Comparison of ENCODE assay signal across 1 cellular context in the genomic region with DNA sequence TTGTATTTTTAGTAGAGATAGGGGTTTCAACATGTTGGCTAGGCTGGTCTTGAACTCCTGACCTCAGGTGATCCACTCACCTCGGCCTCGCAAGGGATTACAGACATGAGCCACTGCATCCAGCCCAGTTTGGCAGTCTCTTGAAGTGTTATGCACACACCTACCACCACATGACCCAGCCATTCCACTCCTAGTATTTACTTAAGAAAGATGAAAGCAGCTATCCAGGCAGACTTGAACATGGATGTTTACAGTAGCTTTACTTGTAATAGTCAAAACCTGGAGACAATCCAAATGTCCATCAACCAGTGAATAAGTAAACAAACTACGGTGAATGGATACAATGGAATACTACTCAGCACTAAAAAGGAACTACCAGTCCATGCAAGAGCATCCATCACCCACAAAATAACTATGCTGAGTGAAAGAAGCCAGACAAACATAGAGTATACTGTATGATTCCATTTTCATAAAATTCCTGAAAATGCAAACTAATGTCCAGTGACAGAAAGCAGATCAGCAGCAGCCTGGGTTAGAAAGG.
TF ChIP-seq lines count a peak whose summit lies in the region.

No MANE protein-coding gene starts in this region.

TF ChIP-seq in HepG2, 621 proteins besides CTCF, POLR2A, EP300 and RAD21 (continued from another document and continues in another):
- TF ChIP-seq, protein P1, sequence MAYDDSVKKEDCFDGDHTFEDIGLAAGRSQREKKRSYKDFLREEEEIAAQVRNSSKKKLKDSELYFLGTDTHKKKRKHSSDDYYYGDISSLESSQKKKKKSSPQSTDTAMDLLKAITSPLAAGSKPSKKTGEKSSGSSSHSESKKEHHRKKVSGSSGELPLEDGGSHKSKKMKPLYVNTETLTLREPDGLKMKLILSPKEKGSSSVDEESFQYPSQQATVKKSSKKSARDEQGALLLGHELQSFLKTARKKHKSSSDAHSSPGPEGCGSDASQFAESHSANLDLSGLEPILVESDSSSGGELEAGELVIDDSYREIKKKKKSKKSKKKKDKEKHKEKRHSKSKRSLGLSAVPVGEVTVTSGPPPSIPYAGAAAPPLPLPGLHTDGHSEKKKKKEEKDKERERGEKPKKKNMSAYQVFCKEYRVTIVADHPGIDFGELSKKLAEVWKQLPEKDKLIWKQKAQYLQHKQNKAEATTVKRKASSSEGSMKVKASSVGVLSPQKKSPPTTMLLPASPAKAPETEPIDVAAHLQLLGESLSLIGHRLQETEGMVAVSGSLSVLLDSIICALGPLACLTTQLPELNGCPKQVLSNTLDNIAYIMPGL (CRISPR knock-in tag; IDR thresholded peaks at IDR 0.05; ENCODE audit: borderline replicate concordance in 1 of 2, low read depth in 1 of 2): 0 out of 4 replicates have a peak, but pooled peaks have one; percentile 29 to 53
- TF ChIP-seq HMG20A (CRISPR knock-in tag; IDR thresholded peaks at IDR 0.05; ENCODE audit: borderline replicate concordance): peak; percentile 99
- TF ChIP-seq, protein P2, sequence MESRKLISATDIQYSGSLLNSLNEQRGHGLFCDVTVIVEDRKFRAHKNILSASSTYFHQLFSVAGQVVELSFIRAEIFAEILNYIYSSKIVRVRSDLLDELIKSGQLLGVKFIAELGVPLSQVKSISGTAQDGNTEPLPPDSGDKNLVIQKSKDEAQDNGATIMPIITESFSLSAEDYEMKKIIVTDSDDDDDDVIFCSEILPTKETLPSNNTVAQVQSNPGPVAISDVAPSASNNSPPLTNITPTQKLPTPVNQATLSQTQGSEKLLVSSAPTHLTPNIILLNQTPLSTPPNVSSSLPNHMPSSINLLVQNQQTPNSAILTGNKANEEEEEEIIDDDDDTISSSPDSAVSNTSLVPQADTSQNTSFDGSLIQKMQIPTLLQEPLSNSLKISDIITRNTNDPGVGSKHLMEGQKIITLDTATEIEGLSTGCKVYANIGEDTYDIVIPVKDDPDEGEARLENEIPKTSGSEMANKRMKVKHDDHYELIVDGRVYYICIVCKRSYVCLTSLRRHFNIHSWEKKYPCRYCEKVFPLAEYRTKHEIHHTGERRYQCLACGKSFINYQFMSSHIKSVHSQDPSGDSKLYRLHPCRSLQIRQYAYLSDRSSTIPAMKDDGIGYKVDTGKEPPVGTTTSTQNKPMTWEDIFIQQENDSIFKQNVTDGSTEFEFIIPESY (CRISPR knock-in tag; IDR thresholded peaks at IDR 0.05): peak; percentile 68; the same call in 1 of the 2 replicates
- TF ChIP-seq, protein P3, sequence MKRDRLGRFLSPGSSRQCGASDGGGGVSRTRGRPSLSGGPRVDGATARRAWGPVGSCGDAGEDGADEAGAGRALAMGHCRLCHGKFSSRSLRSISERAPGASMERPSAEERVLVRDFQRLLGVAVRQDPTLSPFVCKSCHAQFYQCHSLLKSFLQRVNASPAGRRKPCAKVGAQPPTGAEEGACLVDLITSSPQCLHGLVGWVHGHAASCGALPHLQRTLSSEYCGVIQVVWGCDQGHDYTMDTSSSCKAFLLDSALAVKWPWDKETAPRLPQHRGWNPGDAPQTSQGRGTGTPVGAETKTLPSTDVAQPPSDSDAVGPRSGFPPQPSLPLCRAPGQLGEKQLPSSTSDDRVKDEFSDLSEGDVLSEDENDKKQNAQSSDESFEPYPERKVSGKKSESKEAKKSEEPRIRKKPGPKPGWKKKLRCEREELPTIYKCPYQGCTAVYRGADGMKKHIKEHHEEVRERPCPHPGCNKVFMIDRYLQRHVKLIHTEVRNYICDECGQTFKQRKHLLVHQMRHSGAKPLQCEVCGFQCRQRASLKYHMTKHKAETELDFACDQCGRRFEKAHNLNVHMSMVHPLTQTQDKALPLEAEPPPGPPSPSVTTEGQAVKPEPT (CRISPR knock-in tag; IDR thresholded peaks at IDR 0.05; ENCODE audit: low read depth): no peak
- TF ChIP-seq, protein P4, sequence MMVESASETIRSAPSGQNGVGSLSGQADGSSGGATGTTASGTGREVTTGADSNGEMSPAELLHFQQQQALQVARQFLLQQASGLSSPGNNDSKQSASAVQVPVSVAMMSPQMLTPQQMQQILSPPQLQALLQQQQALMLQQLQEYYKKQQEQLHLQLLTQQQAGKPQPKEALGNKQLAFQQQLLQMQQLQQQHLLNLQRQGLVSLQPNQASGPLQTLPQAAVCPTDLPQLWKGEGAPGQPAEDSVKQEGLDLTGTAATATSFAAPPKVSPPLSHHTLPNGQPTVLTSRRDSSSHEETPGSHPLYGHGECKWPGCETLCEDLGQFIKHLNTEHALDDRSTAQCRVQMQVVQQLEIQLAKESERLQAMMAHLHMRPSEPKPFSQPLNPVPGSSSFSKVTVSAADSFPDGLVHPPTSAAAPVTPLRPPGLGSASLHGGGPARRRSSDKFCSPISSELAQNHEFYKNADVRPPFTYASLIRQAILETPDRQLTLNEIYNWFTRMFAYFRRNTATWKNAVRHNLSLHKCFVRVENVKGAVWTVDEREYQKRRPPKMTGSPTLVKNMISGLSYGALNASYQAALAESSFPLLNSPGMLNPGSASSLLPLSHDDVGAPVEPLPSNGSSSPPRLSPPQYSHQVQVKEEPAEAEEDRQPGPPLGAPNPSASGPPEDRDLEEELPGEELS (CRISPR knock-in tag; IDR thresholded peaks at IDR 0.05): peak; percentile 98
- no peak for TF ChIP-seq ZNF850 (CRISPR knock-in tag; conservative IDR thresholded peaks at IDR 0.05)
- peak; percentile 56; the same call in 1 of the 2 replicates for TF ChIP-seq ATM (IDR thresholded peaks at IDR 0.05; ENCODE audit: borderline replicate concordance)
- peak; percentile 93 for TF ChIP-seq NCOA2 (CRISPR knock-in tag; IDR thresholded peaks at IDR 0.05)
- TF ChIP-seq ZFP36L1 (CRISPR knock-in tag; IDR thresholded peaks at IDR 0.05): peak; percentile 78; the same call in 1 of the 2 replicates
- no peak for TF ChIP-seq POLR2AphosphoS2 (IDR thresholded peaks at IDR 0.05; ENCODE audit: low read depth, low read length)
- TF ChIP-seq IKZF4 (CRISPR knock-in tag; IDR thresholded peaks at IDR 0.05; ENCODE audit: borderline replicate concordance, low read depth, not compliant biosample characterization): peak; percentile 24
- TF ChIP-seq, protein P5, sequence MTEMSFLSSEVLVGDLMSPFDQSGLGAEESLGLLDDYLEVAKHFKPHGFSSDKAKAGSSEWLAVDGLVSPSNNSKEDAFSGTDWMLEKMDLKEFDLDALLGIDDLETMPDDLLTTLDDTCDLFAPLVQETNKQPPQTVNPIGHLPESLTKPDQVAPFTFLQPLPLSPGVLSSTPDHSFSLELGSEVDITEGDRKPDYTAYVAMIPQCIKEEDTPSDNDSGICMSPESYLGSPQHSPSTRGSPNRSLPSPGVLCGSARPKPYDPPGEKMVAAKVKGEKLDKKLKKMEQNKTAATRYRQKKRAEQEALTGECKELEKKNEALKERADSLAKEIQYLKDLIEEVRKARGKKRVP (CRISPR knock-in tag; IDR thresholded peaks at IDR 0.05): peak in 1 of 2 experiments; percentile 82; a peak in 2 of 4 replicates
- TF ChIP-seq HIVEP1 (CRISPR knock-in tag; IDR thresholded peaks at IDR 0.05): 0 out of 2 replicates have a peak, but pooled peaks have one; percentile 34
- peak; percentile 94 for TF ChIP-seq ZSCAN9 (CRISPR knock-in tag; IDR thresholded peaks at IDR 0.05; ENCODE audit: borderline replicate concordance)
- TF ChIP-seq, protein P6, sequence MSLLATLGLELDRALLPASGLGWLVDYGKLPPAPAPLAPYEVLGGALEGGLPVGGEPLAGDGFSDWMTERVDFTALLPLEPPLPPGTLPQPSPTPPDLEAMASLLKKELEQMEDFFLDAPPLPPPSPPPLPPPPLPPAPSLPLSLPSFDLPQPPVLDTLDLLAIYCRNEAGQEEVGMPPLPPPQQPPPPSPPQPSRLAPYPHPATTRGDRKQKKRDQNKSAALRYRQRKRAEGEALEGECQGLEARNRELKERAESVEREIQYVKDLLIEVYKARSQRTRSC (CRISPR knock-in tag; IDR thresholded peaks at IDR 0.05; ENCODE audit: low read depth): no peak
- 0 out of 2 replicates have a peak, but pooled peaks have one; percentile 60 for TF ChIP-seq ZSCAN21 (CRISPR knock-in tag; IDR thresholded peaks at IDR 0.05; ENCODE audit: borderline replicate concordance)
- peak; percentile 85; the same call in 1 of the 2 replicates for TF ChIP-seq CBX5 (CRISPR knock-in tag; IDR thresholded peaks at IDR 0.05; ENCODE audit: borderline replicate concordance)
- TF ChIP-seq, protein P7, sequence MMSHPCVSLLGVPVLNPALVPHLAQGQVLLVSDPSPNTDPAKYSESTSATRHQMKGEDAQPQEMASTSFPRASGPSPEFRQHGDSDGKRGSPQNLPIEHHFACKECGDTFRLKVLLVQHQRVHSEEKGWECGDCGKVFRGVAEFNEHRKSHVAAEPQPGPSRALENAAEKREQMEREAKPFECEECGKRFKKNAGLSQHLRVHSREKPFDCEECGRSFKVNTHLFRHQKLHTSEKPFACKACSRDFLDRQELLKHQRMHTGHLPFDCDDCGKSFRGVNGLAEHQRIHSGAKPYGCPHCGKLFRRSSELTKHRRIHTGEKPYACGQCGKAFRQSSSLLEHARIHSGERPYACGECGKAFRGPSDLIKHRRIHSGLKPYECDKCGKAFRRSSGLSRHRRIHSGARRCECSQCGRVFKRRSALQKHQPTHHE (CRISPR knock-in tag; IDR thresholded peaks at IDR 0.05; ENCODE audit: borderline replicate concordance): peak; percentile 95; the same call in 1 of the 2 replicates
- peak; percentile 100 for TF ChIP-seq PITX1 (CRISPR knock-in tag; IDR thresholded peaks at IDR 0.05)
- TF ChIP-seq RNF2 (conservative IDR thresholded peaks at IDR 0.05; ENCODE audit: low read depth): peak; percentile 64; the same call in 1 of the 2 replicates
- TF ChIP-seq, protein P8, sequence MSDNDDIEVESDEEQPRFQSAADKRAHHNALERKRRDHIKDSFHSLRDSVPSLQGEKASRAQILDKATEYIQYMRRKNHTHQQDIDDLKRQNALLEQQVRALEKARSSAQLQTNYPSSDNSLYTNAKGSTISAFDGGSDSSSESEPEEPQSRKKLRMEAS (IDR thresholded peaks at IDR 0.05): peak; percentile 71
- peak; percentile 85; the same call in 1 of the 2 replicates for TF ChIP-seq ZNF772 (CRISPR knock-in tag; IDR thresholded peaks at IDR 0.05)
- peak; percentile 85; the same call in 1 of the 2 replicates for TF ChIP-seq GTF3A (CRISPR knock-in tag; conservative IDR thresholded peaks at IDR 0.05)
- TF ChIP-seq ZSCAN25 (CRISPR knock-in tag; IDR thresholded peaks at IDR 0.05): 0 out of 2 replicates have a peak, but pooled peaks have one; percentile 61
- peak; percentile 71 for TF ChIP-seq KDM6A (CRISPR knock-in tag; IDR thresholded peaks at IDR 0.05; ENCODE audit: low read depth)
- TF ChIP-seq, protein P9, sequence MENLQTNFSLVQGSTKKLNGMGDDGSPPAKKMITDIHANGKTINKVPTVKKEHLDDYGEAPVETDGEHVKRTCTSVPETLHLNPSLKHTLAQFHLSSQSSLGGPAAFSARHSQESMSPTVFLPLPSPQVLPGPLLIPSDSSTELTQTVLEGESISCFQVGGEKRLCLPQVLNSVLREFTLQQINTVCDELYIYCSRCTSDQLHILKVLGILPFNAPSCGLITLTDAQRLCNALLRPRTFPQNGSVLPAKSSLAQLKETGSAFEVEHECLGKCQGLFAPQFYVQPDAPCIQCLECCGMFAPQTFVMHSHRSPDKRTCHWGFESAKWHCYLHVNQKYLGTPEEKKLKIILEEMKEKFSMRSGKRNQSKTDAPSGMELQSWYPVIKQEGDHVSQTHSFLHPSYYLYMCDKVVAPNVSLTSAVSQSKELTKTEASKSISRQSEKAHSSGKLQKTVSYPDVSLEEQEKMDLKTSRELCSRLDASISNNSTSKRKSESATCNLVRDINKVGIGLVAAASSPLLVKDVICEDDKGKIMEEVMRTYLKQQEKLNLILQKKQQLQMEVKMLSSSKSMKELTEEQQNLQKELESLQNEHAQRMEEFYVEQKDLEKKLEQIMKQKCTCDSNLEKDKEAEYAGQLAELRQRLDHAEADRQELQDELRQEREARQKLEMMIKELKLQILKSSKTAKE (CRISPR knock-in tag; IDR thresholded peaks at IDR 0.05; ENCODE audit: borderline replicate concordance): peak; percentile 100
- no peak for TF ChIP-seq ZNF484 (CRISPR knock-in tag; IDR thresholded peaks at IDR 0.05; ENCODE audit: borderline replicate concordance, low read depth)
- TF ChIP-seq ZNF724P (CRISPR knock-in tag; IDR thresholded peaks at IDR 0.05; ENCODE audit: borderline replicate concordance): peak; percentile 83; the same call in 1 of the 2 replicates
- TF ChIP-seq ZNF335 (CRISPR knock-in tag; IDR thresholded peaks at IDR 0.05): 0 out of 2 replicates have a peak, but pooled peaks have one; percentile 47
- TF ChIP-seq, protein P10, sequence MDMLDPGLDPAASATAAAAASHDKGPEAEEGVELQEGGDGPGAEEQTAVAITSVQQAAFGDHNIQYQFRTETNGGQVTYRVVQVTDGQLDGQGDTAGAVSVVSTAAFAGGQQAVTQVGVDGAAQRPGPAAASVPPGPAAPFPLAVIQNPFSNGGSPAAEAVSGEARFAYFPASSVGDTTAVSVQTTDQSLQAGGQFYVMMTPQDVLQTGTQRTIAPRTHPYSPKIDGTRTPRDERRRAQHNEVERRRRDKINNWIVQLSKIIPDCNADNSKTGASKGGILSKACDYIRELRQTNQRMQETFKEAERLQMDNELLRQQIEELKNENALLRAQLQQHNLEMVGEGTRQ (IDR thresholded peaks at IDR 0.05; ENCODE audit: low read depth, low read length): peak; percentile 82
- TF ChIP-seq, protein P10 (CRISPR knock-in tag; IDR thresholded peaks at IDR 0.05; ENCODE audit: borderline replicate concordance): peak; percentile 86; the same call in 1 of the 2 replicates
- 0 out of 2 replicates have a peak, but pooled peaks have one; percentile 39 for TF ChIP-seq NFATC3 (CRISPR knock-in tag; IDR thresholded peaks at IDR 0.05)
- TF ChIP-seq PPARG (CRISPR knock-in tag; conservative IDR thresholded peaks at IDR 0.05): peak; percentile 85
- TF ChIP-seq, protein P11, sequence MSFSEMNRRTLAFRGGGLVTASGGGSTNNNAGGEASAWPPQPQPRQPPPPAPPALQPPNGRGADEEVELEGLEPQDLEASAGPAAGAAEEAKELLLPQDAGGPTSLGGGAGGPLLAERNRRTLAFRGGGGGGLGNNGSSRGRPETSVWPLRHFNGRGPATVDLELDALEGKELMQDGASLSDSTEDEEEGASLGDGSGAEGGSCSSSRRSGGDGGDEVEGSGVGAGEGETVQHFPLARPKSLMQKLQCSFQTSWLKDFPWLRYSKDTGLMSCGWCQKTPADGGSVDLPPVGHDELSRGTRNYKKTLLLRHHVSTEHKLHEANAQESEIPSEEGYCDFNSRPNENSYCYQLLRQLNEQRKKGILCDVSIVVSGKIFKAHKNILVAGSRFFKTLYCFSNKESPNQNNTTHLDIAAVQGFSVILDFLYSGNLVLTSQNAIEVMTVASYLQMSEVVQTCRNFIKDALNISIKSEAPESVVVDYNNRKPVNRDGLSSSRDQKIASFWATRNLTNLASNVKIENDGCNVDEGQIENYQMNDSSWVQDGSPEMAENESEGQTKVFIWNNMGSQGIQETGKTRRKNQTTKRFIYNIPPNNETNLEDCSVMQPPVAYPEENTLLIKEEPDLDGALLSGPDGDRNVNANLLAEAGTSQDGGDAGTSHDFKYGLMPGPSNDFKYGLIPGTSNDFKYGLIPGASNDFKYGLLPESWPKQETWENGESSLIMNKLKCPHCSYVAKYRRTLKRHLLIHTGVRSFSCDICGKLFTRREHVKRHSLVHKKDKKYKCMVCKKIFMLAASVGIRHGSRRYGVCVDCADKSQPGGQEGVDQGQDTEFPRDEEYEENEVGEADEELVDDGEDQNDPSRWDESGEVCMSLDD (CRISPR knock-in tag; IDR thresholded peaks at IDR 0.05; ENCODE audit: borderline replicate concordance): peak; percentile 46; the same call in 1 of the 2 replicates
- peak; percentile 61; the same call in 1 of the 2 replicates for TF ChIP-seq ZMAT3 (CRISPR knock-in tag; conservative IDR thresholded peaks at IDR 0.05)
- TF ChIP-seq HOXD1 (CRISPR knock-in tag; IDR thresholded peaks at IDR 0.05): peak; percentile 91
- no peak for TF ChIP-seq SUZ12 (IDR thresholded peaks at IDR 0.05; ENCODE audit: low read depth, low read length)
